ENCODE assay signal across 13 cellular contexts in genomic region chr20:8854566-8854965, GRCh38.
A peak's percentile ranks its signal among the peaks of the same experiment; 100 is the strongest.
DNase-seq lines count a peak whose midpoint lies in the region; TF ChIP-seq lines count a peak whose summit lies in the region.
"Had no signal": no experiment of that assay in that cellular context is flagged by ENCODE, and none has a peak within 500 bp of the region (broad histone marks: within the 10 kb centered on the region; RNA-seq: fewer than 3 reads in every experiment).

No MANE protein-coding gene starts in this region.

- H3K9me3 ChIP-seq in smooth muscle cell (replicated peaks; ENCODE audit: low read depth): no peaks in the 10 kb centered on the region
- peaks cover 3% of the 10 kb centered on the region for H3K9me3 ChIP-seq in trophoblast cell (ENCODE audit: insufficient read depth, low read depth, low read length)

- H2BK12ac ChIP-seq in trophoblast cell (ENCODE audit: low read length): no peak overlapping the region

- H2BK120ac ChIP-seq in trophoblast cell (ENCODE audit: insufficient read depth, low read length, poor library complexity): no peak overlapping the region

- peak overlapping the region; percentile 68 for H3K4me2 ChIP-seq in smooth muscle cell
- H3K4me2 ChIP-seq in trophoblast cell (ENCODE audit: low read length): no peak overlapping the region

- H3K4me3 ChIP-seq in H7 (ENCODE audit: insufficient read depth, low read depth, low read length): no peak overlapping the region
- H3K4me3 ChIP-seq in choroid plexus epithelial cell (ENCODE audit: low read depth, low read length): peak overlapping the region; percentile 10
- peak overlapping the region; percentile 2 for H3K4me3 ChIP-seq in smooth muscle cell
- H3K4me3 ChIP-seq in trophoblast cell (ENCODE audit: low read depth, low read length): no peak overlapping the region
- H3K4me3 ChIP-seq: MG63 had no signal

- no peak overlapping the region for H3K18ac ChIP-seq in trophoblast cell (ENCODE audit: low read length)

- H2AFZ ChIP-seq in smooth muscle cell (ENCODE audit: low read depth) (no peak overlapping the region), trophoblast cell (ENCODE audit: insufficient read depth, low read length, poor library complexity) (no peak overlapping the region)

- DNase-seq in H7: peak; percentile 11
- peak; percentile 73 for DNase-seq in choroid plexus epithelial cell (ENCODE audit: low read depth)
- DNase-seq in kidney tubule cell (ENCODE audit: low spot score): peak; percentile 25
- no peak for DNase-seq in smooth muscle cell (lab: John Stamatoyannopoulos, UW; ENCODE audit: unreplicated experiment)
- no peak for DNase-seq in NCI-H1436 treated with DMSO at 0.1 percent for 48 hours (lab: John Stamatoyannopoulos, UW)
- DNase-seq in trophoblast cell: no peak
- no peak for DNase-seq in HuH-7.5 (ENCODE audit: low spot score)
- DNase-seq in activated naive CD4-positive, alpha-beta T cell treated with Interleukin-2 at 50 U/mL for 16 hours: no peak
- DNase-seq: activated CD4-positive, alpha-beta T cell treated with anti-CD3 and anti-CD28 coated beads, Interleukin-2, amount 50 U/mL, for 1 hour; DMS79; left colon; stimulated activated CD4-positive, alpha-beta T cell treated with anti-CD3 and anti-CD28 coated beads, Interleukin-2, amount 100 ng/mL, for 48 hours had no signal

- H3K27me3 ChIP-seq in H7 (ENCODE audit: control insufficient read depth, insufficient read depth, low read length) (no peaks in the 10 kb centered on the region), smooth muscle cell (ENCODE audit: low read depth) (no peaks in the 10 kb centered on the region), trophoblast cell (ENCODE audit: insufficient read depth, low read length) (no peaks in the 10 kb centered on the region)
- H3K27me3 ChIP-seq: MG63 had no signal

- H3K27ac ChIP-seq in smooth muscle cell (ENCODE audit: low read depth): no peak overlapping the region
- H3K27ac ChIP-seq in trophoblast cell (ENCODE audit: low read depth, low read length): no peak overlapping the region

- H3K36me3 ChIP-seq in H7 (replicated peaks; ENCODE audit: control insufficient read depth, insufficient read depth, low read length) (no peaks in the 10 kb centered on the region), smooth muscle cell (ENCODE audit: low read depth) (no peaks in the 10 kb centered on the region), trophoblast cell (ENCODE audit: control insufficient read depth in 1 of 2, insufficient read depth in 2 of 2, low read length in 2 of 2) (no peaks in the 10 kb centered on the region)
- H3K36me3 ChIP-seq: MG63 had no signal

- H3F3A ChIP-seq in smooth muscle cell (ENCODE audit: low read depth): no peaks in the 10 kb centered on the region

- no peak overlapping the region for H2AK5ac ChIP-seq in trophoblast cell (ENCODE audit: low read length)

- H3K4me1 ChIP-seq in smooth muscle cell (ENCODE audit: low read depth) (peaks cover 8% of the 10 kb centered on the region), trophoblast cell (ENCODE audit: control insufficient read depth in 1 of 2, insufficient read depth in 2 of 2, low read length in 2 of 2) (no peaks in the 10 kb centered on the region)

- H3K9ac ChIP-seq in smooth muscle cell (ENCODE audit: low read depth) (no peak overlapping the region), trophoblast cell (ENCODE audit: low read length) (no peak overlapping the region)

- no peaks in the 10 kb centered on the region for H4K20me1 ChIP-seq in smooth muscle cell (ENCODE audit: low read depth)

- no peaks in the 10 kb centered on the region for H3K79me1 ChIP-seq in trophoblast cell (ENCODE audit: low read length)

- H3K4ac ChIP-seq in trophoblast cell (ENCODE audit: low read depth, low read length): no peak overlapping the region

- TF ChIP-seq CTCF in choroid plexus epithelial cell (conservative IDR thresholded peaks at IDR 0.05; ENCODE audit: low read depth, low read length) (no peak), smooth muscle cell (IDR thresholded peaks at IDR 0.05; ENCODE audit: borderline replicate concordance, insufficient read depth, poor library complexity, severe bottlenecking) (no peak)

- WGBS in smooth muscle cell (ENCODE audit: low lambda C conversion rate): 26% methylated on average over 12 of the region's 12 CpGs
- no CpG with 5 or more reads among the region's 12 CpGs for WGBS in trophoblast cell (ENCODE audit: extremely low coverage, insufficient coverage, insufficient read length)

- H3K23ac ChIP-seq in trophoblast cell (ENCODE audit: low read length): no peak overlapping the region

- H4K91ac ChIP-seq in trophoblast cell (ENCODE audit: low read depth, low read length): no peak overlapping the region

- H2BK5ac ChIP-seq in trophoblast cell (ENCODE audit: low read depth, low read length, poor library complexity): no peak overlapping the region

- H3K14ac ChIP-seq in trophoblast cell (ENCODE audit: low read length): no peak overlapping the region

- no peak overlapping the region for H4K8ac ChIP-seq in trophoblast cell (ENCODE audit: low read depth, low read length)

- H4K12ac ChIP-seq in trophoblast cell (ENCODE audit: low read depth, low read length): no peak overlapping the region

- no peaks in the 10 kb centered on the region for H3K79me2 ChIP-seq in smooth muscle cell (ENCODE audit: low read depth)
- no peaks in the 10 kb centered on the region for H3K79me2 ChIP-seq in trophoblast cell (ENCODE audit: control insufficient read depth, insufficient read depth, low read length, poor library complexity)

Comparison
In these comparisons a context has a peak if more than half of its experiments do, and no peak if none do; other contexts are left out.
1. DNase-seq: peak in H7 (single experiment), choroid plexus epithelial cell (single experiment) and kidney tubule cell (single experiment); none in smooth muscle cell (single experiment), NCI-H1436 treated with DMSO at 0.1 percent for 48 hours (single experiment), trophoblast cell (0 of 2), HuH-7.5 (single experiment) and activated naive CD4-positive, alpha-beta T cell treated with Interleukin-2 at 50 U/mL for 16 hours (single experiment).
2. H3K4me3 ChIP-seq: peak in choroid plexus epithelial cell (single experiment) and smooth muscle cell (single experiment); none in H7 (single experiment) and trophoblast cell (single experiment).